10 cellular contexts compared by ENCODE assay signal in the genomic region with DNA sequence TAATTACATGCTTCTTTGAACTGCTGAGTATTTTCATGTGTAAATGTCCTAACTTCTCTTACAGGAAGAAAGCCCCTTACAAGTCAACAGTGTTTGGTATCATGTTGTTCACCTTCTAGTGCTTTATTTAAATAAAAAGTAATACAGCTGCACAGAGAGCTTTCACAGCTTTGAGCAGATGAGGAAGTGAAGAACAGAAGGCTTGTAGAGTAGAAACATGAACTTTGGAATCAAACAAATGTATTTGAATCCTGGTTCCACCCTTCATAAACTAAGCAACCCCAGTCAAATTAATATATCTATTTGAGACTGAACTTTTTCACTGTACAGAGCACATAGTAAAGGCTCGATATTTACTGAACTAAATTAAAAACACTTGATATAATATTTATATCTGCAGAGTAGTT.
DNase-seq lines count a peak whose midpoint lies in the region; ATAC-seq, FAIRE-seq and TF ChIP-seq lines count a peak whose summit lies in the region.
"Had no signal": no experiment of that assay in that cellular context is flagged by ENCODE, and none has a peak within 500 bp of the region (broad histone marks: within the 10 kb centered on the region; RNA-seq: fewer than 3 reads in every experiment).

No MANE protein-coding gene starts in this region.

- no peaks in the 10 kb centered on the region for H3K36me3 Mint-ChIP-seq in brain
- peaks cover 8% of the 10 kb centered on the region for H3K36me3 Mint-ChIP-seq in type B pancreatic cell

- H3K27ac Mint-ChIP-seq in brain (peak overlapping the region in 3 of 5 experiments; percentile 80 to 92 (median 83)), type B pancreatic cell (no peak overlapping the region)

- H3K4me3 Mint-ChIP-seq in brain: no peak overlapping the region
- no peak overlapping the region for H3K4me3 Mint-ChIP-seq in type B pancreatic cell

- TF ChIP-seq CTCF in brain (conservative IDR thresholded peaks at IDR 0.05) (no peak), type B pancreatic cell (conservative IDR thresholded peaks at IDR 0.05) (no peak)

- peaks cover 66% of the 10 kb centered on the region for H3K4me1 Mint-ChIP-seq in brain
- peaks cover 26% of the 10 kb centered on the region for H3K4me1 Mint-ChIP-seq in type B pancreatic cell (ENCODE audit: unreplicated experiment)

- H3K27me3 Mint-ChIP-seq in brain: no peaks in the 10 kb centered on the region
- no peaks in the 10 kb centered on the region for H3K27me3 Mint-ChIP-seq in type B pancreatic cell

- H3K9me3 Mint-ChIP-seq in brain: peaks cover 0 to 2% (median 0%) of the 10 kb centered on the region in 5 experiments
- H3K9me3 Mint-ChIP-seq in type B pancreatic cell: no peaks in the 10 kb centered on the region

- TF ChIP-seq POLR2A in GM12891 (IDR thresholded peaks at IDR 0.05; ENCODE audit: low read depth, low read length): no peak

- DNase-seq in GM12891 (ENCODE audit: insufficient read length, low spot score) (no peak), NCI-H774 (lab: John Stamatoyannopoulos, UW) (no peak), type B pancreatic cell (ENCODE audit: extremely low spot score, unreplicated experiment) (no peak)
- DNase-seq in central memory CD4-positive, alpha-beta T cell: no peak
- DNase-seq in stimulated activated CD4-positive, alpha-beta T cell treated with anti-CD3 and anti-CD28 coated beads, Interleukin-4, amount 100 ng/mL, for 4 hours: no peak
- DNase-seq: midbrain had no signal

- no peak for FAIRE-seq in GM12891 (lab: Jason Lieb, UNC)
- FAIRE-seq: endometrium had no signal

- ATAC-seq in GM21367 (IDR thresholded peaks at IDR 0.05; ENCODE audit: unreplicated experiment): peak; percentile 73
- ATAC-seq in HG03139 (IDR thresholded peaks at IDR 0.05; ENCODE audit: unreplicated experiment): peak; percentile 48

TF ChIP-seq in GM12891, 5 proteins besides CTCF, POLR2A, EP300 and RAD21:
- TF ChIP-seq SPI1 (IDR thresholded peaks at IDR 0.05; ENCODE audit: low read depth, low read length) (peak; percentile 90), TAF1 (IDR thresholded peaks at IDR 0.05; ENCODE audit: low read depth, low read length) (no peak)
